In the genomic region with DNA sequence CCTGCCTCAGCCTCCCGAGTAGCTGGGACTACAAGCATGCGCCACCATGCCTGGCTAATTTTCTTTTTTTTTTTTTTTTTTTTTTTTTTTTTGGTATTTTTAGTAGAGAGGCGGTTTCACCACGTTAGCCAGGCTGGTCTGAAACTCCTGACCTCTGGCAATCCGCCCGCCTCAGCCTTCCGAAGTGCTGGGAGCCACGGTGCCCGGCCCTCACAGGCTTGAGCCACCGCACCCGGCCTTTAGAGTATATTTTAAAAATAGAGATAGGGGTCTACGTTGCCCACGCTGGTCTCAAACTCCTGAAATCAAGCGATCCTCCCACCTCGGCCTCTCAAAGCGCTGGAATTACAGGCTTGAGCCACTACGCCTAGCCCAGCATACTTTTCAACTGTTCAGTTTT, we compare ENCODE assay signal across 1 cellular context.
TF ChIP-seq lines count a peak whose summit lies in the region.

No MANE protein-coding gene starts in this region.

TF ChIP-seq in K562, 482 proteins besides CTCF, POLR2A, EP300 and RAD21:
- no peak for TF ChIP-seq GMEB1 (CRISPR knock-in tag; IDR thresholded peaks at IDR 0.05)
- no peak for TF ChIP-seq MEF2D (tag; conservative IDR thresholded peaks at IDR 0.05; ENCODE audit: low read depth)
- no peak for TF ChIP-seq KLF16 (IDR thresholded peaks at IDR 0.05)
- TF ChIP-seq UBTF (IDR thresholded peaks at IDR 0.05; ENCODE audit: borderline replicate concordance in 1 of 2, low read depth in 2 of 2, low read length in 2 of 2), result no peak
